In the genomic region with DNA sequence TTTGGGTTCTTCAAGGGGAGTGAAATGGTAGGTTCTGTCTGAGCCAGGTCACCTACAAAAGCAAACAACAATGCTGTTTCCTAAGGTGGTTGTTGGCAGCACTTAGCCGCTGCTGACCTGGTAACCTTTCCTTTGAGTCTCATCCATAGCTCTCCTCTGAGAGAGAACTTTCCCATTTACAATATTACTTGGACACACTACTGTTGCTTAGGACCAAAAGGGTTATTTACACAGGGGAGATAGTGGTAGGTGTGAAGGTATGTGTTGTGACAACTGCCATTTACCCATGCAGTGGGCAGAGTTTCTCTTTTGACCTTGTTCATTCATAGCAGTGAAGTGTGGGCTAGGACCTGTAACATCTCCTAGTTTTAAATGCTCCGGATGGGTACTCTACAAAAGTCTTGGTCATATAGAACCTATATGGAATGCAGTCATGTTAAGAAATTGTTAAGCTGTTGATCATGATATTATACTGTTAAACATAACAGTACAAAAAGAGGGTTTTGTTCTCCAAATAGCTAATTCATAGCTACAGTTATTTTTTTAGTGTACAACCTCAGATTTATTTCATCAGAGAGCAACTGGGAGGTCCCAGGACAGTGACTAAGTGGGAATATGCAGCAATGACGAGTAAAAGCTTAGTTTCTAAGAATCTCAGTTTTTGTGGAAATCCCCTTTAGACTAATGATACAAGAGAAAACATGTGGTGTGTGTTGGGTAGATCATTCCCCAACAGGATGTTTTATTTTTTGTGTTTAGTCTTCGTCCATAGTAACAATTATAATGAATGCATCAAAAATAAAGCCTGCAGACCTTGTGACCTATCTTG, we compare ENCODE assay signal across 9 cellular contexts.
DNase-seq lines count a peak whose midpoint lies in the region; ATAC-seq, FAIRE-seq and TF ChIP-seq lines count a peak whose summit lies in the region.
"Had no signal": no experiment of that assay in that cellular context is flagged by ENCODE, and none has a peak within 500 bp of the region (broad histone marks: within the 10 kb centered on the region; RNA-seq: fewer than 3 reads in every experiment).

No MANE protein-coding gene starts in this region.

- ATAC-seq in HG02852 (IDR thresholded peaks at IDR 0.05; ENCODE audit: unreplicated experiment) = peak; percentile 88
- ATAC-seq in GM21367 (IDR thresholded peaks at IDR 0.05; ENCODE audit: unreplicated experiment) = no peak
- no peak for ATAC-seq in GM18511 (IDR thresholded peaks at IDR 0.05; ENCODE audit: unreplicated experiment)
- no peak for ATAC-seq in GM18517 (IDR thresholded peaks at IDR 0.05; ENCODE audit: unreplicated experiment)

- CTCF ChIA-PET in MCF 10A (lab: Yijun Ruan, JAX) = interaction anchor here (0.6 to 1.3 kb wide), 3 partner anchors 17 to 43 kb away, joined by 3 read pairs; no protein-coding TSS in a partner anchor

- no TSS peak for BruUV-seq in MCF 10A (replicated peaks; lab: Mats Ljungman, UMichigan)

- intact Hi-C loops in MCF 10A (cut with micrococcal nuclease) = no loop called here

- peak overlapping the region; percentile 82 for H3K27ac Mint-ChIP-seq in MCF 10A (ENCODE audit: low read depth, unreplicated experiment)
- H3K27ac Mint-ChIP-seq: activated naive CD8-positive, alpha-beta T cell treated with anti-CD3 and anti-CD28 coated beads, Interleukin-2, amount 10 ng/mL, durations not matched to agents 7 days and 5 days had no signal

- DNase-seq in Caki2 (ENCODE audit: low read depth) (peak; percentile 54), MCF 10A (ENCODE audit: unreplicated experiment) (peak; percentile 59), lung microvascular endothelial cell (ENCODE audit: low read depth in 2 of 2) (peak; percentile 56 to 92), HTR-8/SVneo (ENCODE audit: insufficient read length, low spot score) (no peak)
- DNase-seq: activated naive CD8-positive, alpha-beta T cell treated with anti-CD3 and anti-CD28 coated beads, Interleukin-2, amount 10 ng/mL, durations not matched to agents 7 days and 5 days had no signal

- no peaks in the 10 kb centered on the region for H3K36me3 Mint-ChIP-seq in MCF 10A (ENCODE audit: insufficient read depth, unreplicated experiment)
- H3K36me3 Mint-ChIP-seq: activated naive CD8-positive, alpha-beta T cell treated with anti-CD3 and anti-CD28 coated beads, Interleukin-2, amount 10 ng/mL, durations not matched to agents 7 days and 5 days had no signal

- no peaks in the 10 kb centered on the region for H3K9me3 Mint-ChIP-seq in MCF 10A (ENCODE audit: unreplicated experiment)
- H3K9me3 Mint-ChIP-seq: activated naive CD8-positive, alpha-beta T cell treated with anti-CD3 and anti-CD28 coated beads, Interleukin-2, amount 10 ng/mL, durations not matched to agents 7 days and 5 days had no signal

- POLR2A ChIA-PET in MCF 10A (lab: Yijun Ruan, JAX) = interaction anchor here (0.9 to 2.1 kb wide), 4 partner anchors 9 to 162 kb away, joined by 3 to 7 read pairs (median 3); no protein-coding TSS in a partner anchor

- peaks cover 20% of the 10 kb centered on the region for H3K4me1 Mint-ChIP-seq in MCF 10A (ENCODE audit: insufficient read depth, unreplicated experiment)

- FAIRE-seq in HTR-8/SVneo (lab: Jason Lieb, UNC) = no peak

- no peaks in the 10 kb centered on the region for H3K27me3 Mint-ChIP-seq in MCF 10A (ENCODE audit: insufficient read depth, unreplicated experiment)
- H3K27me3 Mint-ChIP-seq: activated naive CD8-positive, alpha-beta T cell treated with anti-CD3 and anti-CD28 coated beads, Interleukin-2, amount 10 ng/mL, durations not matched to agents 7 days and 5 days had no signal

- in situ Hi-C loops in Caki2 (cut with HindIII; ENCODE audit: low pct_unique_long_range_greater_than_20kb, low sequenced_read_pairs) = no loop called here

- no peak for TF ChIP-seq CTCF in MCF 10A (IDR thresholded peaks at IDR 0.05; ENCODE audit: unreplicated experiment)

- no peak overlapping the region for H3K4me3 Mint-ChIP-seq in MCF 10A (ENCODE audit: unreplicated experiment)
- H3K4me3 Mint-ChIP-seq: activated naive CD8-positive, alpha-beta T cell treated with anti-CD3 and anti-CD28 coated beads, Interleukin-2, amount 10 ng/mL, durations not matched to agents 7 days and 5 days had no signal
